1 cellular context compared by ENCODE assay signal in genomic region chr22:39014723-39015121, GRCh38.
TF ChIP-seq lines count a peak whose summit lies in the region.

No MANE protein-coding gene starts in this region.

TF ChIP-seq in K562, 482 proteins besides CTCF, POLR2A, EP300 and RAD21:
- TF ChIP-seq GABPA (tag; conservative IDR thresholded peaks at IDR 0.05; ENCODE audit: low read depth): 0 out of 2 replicates have a peak, but pooled peaks have one; percentile 16
